In genomic region chr19:13881692-13882418, GRCh38 we compare ENCODE assay signal across 8 cellular contexts. TPM values are rescaled to one million over a fixed set of nuclear protein-coding genes. Genes with fewer than 3 reads are reported as not detected.
DNase-seq lines count a peak whose midpoint lies in the region; ATAC-seq, FAIRE-seq and TF ChIP-seq lines count a peak whose summit lies in the region.

No MANE protein-coding gene starts in this region.

- H3K27me3 ChIP-seq in dorsolateral prefrontal cortex (no peaks in the 10 kb centered on the region), psoas muscle (ENCODE audit: insufficient read depth in 3 of 3, low read length in 2 of 3) (no peaks in the 10 kb centered on the region)

- ATAC-seq in psoas muscle, result no peak

- DNase-seq in GM19239 (ENCODE audit: insufficient read length, low spot score), result no peak
- peak; percentile 41 for DNase-seq in SKM-1 (lab: John Stamatoyannopoulos, UW; ENCODE audit: unreplicated experiment)
- DNase-seq in dorsolateral prefrontal cortex, result peak in 1 of 10 donors; percentile 15
- peak in 1 of 2 donors; percentile 48 for DNase-seq in psoas muscle
- DNase-seq in effector CD8-positive, alpha-beta T cell (lab: John Stamatoyannopoulos, UW), result no peak
- DNase-seq in NCI-H187 (lab: John Stamatoyannopoulos, UW), result no peak
- DNase-seq in NCI-H2107 (lab: John Stamatoyannopoulos, UW), result no peak
- no peak for DNase-seq in NCI-H1436 (lab: John Stamatoyannopoulos, UW)

- H3K27ac ChIP-seq in dorsolateral prefrontal cortex, result peak overlapping the region in 57 of 59 donors; percentile 11 to 92 (median 75)
- peak overlapping the region; percentile 53 for H3K27ac ChIP-seq in psoas muscle

- TF ChIP-seq CTCF in dorsolateral prefrontal cortex (IDR thresholded peaks at IDR 0.05 in 54 of 56, conservative IDR thresholded peaks at IDR 0.05 in 2 of 56; ENCODE audit: low read depth in 1 of 56, partially characterized antibody in 56 of 56) (peak in 3 of 56 donors; percentile 7 to 11 (median 9)), psoas muscle (IDR thresholded peaks at IDR 0.05) (no peak)

- no peaks in the 10 kb centered on the region for H3K36me3 ChIP-seq in psoas muscle (ENCODE audit: insufficient read depth in 1 of 2, low read depth in 1 of 2)

- intact Hi-C loops in dorsolateral prefrontal cortex (cut with DNase I), result loop anchor here (2.0 to 5.0 kb wide), 4 partner anchors 25 to 191 kb away; partner anchors contain the start of genes BRME1 (in 1 of the 2), CC2D1A (in 1 of the 2), DCAF15 (in 1 of the 2) and MISP3 (in 1 of the 2)
- intact Hi-C loops in psoas muscle (cut with DNase I), result loop anchor here (2.0 to 10.0 kb wide), 3 partner anchors 161 to 463 kb away; partner anchors contain the start of gene MISP3 (in 1 of the 2)

- FAIRE-seq in GM19239 (lab: Jason Lieb, UNC), result peak; percentile 90

- 49 to 64% (median 53%) methylated on average over 16 to 17 of the region's 17 CpGs for WGBS in psoas muscle, 3 donors

- H3K4me1 ChIP-seq in psoas muscle, result peaks cover 15% of the 10 kb centered on the region

- H3K9me3 ChIP-seq in psoas muscle, result no peaks in the 10 kb centered on the region

- H3K4me3 ChIP-seq in dorsolateral prefrontal cortex (no peak overlapping the region), psoas muscle (no peak overlapping the region)

RNA-seq across cellular contexts. Expression of gene NANOS3, which starts 4.9 kb away (rescaled TPM):
- total RNA-seq in dorsolateral prefrontal cortex (10 to 100 TPM in 110 of 120 experiments, 1 to 10 TPM in 10; 4.1 to 33.8 (median 17.0) TPM), psoas muscle (not detected)
- polyA plus RNA-seq in psoas muscle, result not detected

RNA-seq across cellular contexts. Expression of gene BRME1, which starts 24.1 kb away (rescaled TPM):
- total RNA-seq in dorsolateral prefrontal cortex (10 to 100 TPM in 23 of 120 experiments, 1 to 10 TPM in 97; 2.8 to 13.5 (median 8.1) TPM), psoas muscle (1 to 10 TPM in 2 of 4 donors, under 1 TPM in 2; 0.27 to 1.5 (median 1.0) TPM)
- 1 to 10 TPM in 2 of 3 donors, under 1 TPM in 1; 0.86 to 2.5 (median 1.7) TPM for polyA plus RNA-seq in psoas muscle

RNA-seq across cellular contexts. Expression of gene CC2D1A, which starts 24.1 kb away (rescaled TPM):
- total RNA-seq in dorsolateral prefrontal cortex (100 to 1,000 TPM in 8 of 120 experiments, 10 to 100 TPM in 112; 50.4 to 138 (median 75.1) TPM), psoas muscle (10 to 100 TPM; 21.1 to 26.1 (median 24.6) TPM)
- polyA plus RNA-seq in psoas muscle, result 10 to 100 TPM; 20.1 to 31.7 (median 23.1) TPM

RNA-seq across cellular contexts. Expression of gene PODNL1, which starts 56.4 kb away (rescaled TPM):
- total RNA-seq in dorsolateral prefrontal cortex (1 to 10 TPM in 109 of 120 experiments, under 1 TPM in 9, not detected in 2; 0.41 to 9.2 (median 2.3) TPM), psoas muscle (1 to 10 TPM in 1 of 4 donors, under 1 TPM in 3; 0.18 to 1.3 (median 0.39) TPM)
- 1 to 10 TPM in 1 of 3 donors, under 1 TPM in 2; 0.07 to 1.3 (median 0.25) TPM for polyA plus RNA-seq in psoas muscle

Comparison
In these comparisons a context has a peak if more than half of its experiments do, and no peak if none do; other contexts are left out.
1. RNA of gene NANOS3, which starts 4.9 kb away (total RNA-seq): 4.1 to 33.8 TPM in dorsolateral prefrontal cortex; not detected in psoas muscle; every median in the first group is over 4 times any median in the second.